23 cellular contexts compared by ENCODE assay signal in genomic region chr17:80675451-80676095, GRCh38.
A peak's percentile ranks its signal among the peaks of the same experiment; 100 is the strongest.
DNase-seq lines count a peak whose midpoint lies in the region; ATAC-seq and TF ChIP-seq lines count a peak whose summit lies in the region.
"Had no signal": no experiment of that assay in that cellular context is flagged by ENCODE, and none has a peak within 500 bp of the region (broad histone marks: within the 10 kb centered on the region; RNA-seq: fewer than 3 reads in every experiment).

No MANE protein-coding gene starts in this region.

- H3K4me1 Mint-ChIP-seq in activated naive CD4-positive, alpha-beta T cell treated with anti-CD3 and anti-CD28 coated beads, Interleukin-2, amount 10 ng/mL, durations not matched to agents 7 days and 5 days: peaks cover 97% of the 10 kb centered on the region
- peaks cover 70% of the 10 kb centered on the region for H3K4me1 Mint-ChIP-seq in activated naive CD4-positive, alpha-beta T cell treated with anti-CD3 and anti-CD28 coated beads for 36 hours (ENCODE audit: low read depth)
- peaks cover 54% of the 10 kb centered on the region for H3K4me1 Mint-ChIP-seq in stimulated activated memory B cell treated with anti-CD40 and anti-IgM and Interleukin-4, amounts not matched to agents 10 μg/mL and 1 μg/mL and 100 μg/mL, for 72 hours
- peaks cover 40% of the 10 kb centered on the region for H3K4me1 Mint-ChIP-seq in GM23338

- H3K4me3 Mint-ChIP-seq in activated naive CD4-positive, alpha-beta T cell treated with anti-CD3 and anti-CD28 coated beads, Interleukin-2, amount 10 ng/mL, durations not matched to agents 7 days and 5 days: no peak overlapping the region
- H3K4me3 Mint-ChIP-seq in activated naive CD4-positive, alpha-beta T cell treated with anti-CD3 and anti-CD28 coated beads for 36 hours: no peak overlapping the region
- no peak overlapping the region for H3K4me3 Mint-ChIP-seq in stimulated activated memory B cell treated with anti-CD40 and anti-IgM and Interleukin-4, amounts not matched to agents 10 μg/mL and 1 μg/mL and 100 μg/mL, for 72 hours
- H3K4me3 Mint-ChIP-seq in GM23338: no peak overlapping the region
- H3K4me3 Mint-ChIP-seq: activated CD4-positive, alpha-beta memory T cell treated with anti-CD3 and anti-CD28 coated beads for 36 hours had no signal

- TF ChIP-seq CTCF in RWPE1 (conservative IDR thresholded peaks at IDR 0.05; ENCODE audit: low read depth) (no peak), fibroblast of villous mesenchyme (IDR thresholded peaks at IDR 0.05; ENCODE audit: insufficient read depth, low read depth, low read length) (no peak), GM23338 (conservative IDR thresholded peaks at IDR 0.05; ENCODE audit: low read depth in 2 of 2) (no peak)

- intact Hi-C loops in activated naive CD4-positive, alpha-beta T cell treated with anti-CD3 and anti-CD28 coated beads for 36 hours (cut with micrococcal nuclease): loop anchor here (5.0 kb wide), 2 partner anchors 87 to 217 kb away; no protein-coding TSS in a partner anchor

- H3K27ac ChIP-seq in RWPE1 (peak overlapping the region; percentile 61), GM23338 (ENCODE audit: low read depth) (no peak overlapping the region)
- H3K27ac ChIP-seq: breast epithelium, C4-2B, coronary artery had no signal

- H3K36me3 ChIP-seq in GM23338 (ENCODE audit: insufficient read depth): no peaks in the 10 kb centered on the region
- H3K36me3 ChIP-seq: breast epithelium had no signal

- CTCF ChIA-PET in activated naive CD4-positive, alpha-beta T cell treated with anti-CD3 and anti-CD28 coated beads, Interleukin-2, amount 10 ng/mL, durations not matched to agents 7 days and 5 days (lab: Charles Lee): interaction anchor here (1.1 kb wide), 1 partner anchor 26 kb away, joined by 3 read pairs; no protein-coding TSS in a partner anchor
- CTCF ChIA-PET in activated naive CD4-positive, alpha-beta T cell treated with anti-CD3 and anti-CD28 coated beads for 36 hours (lab: Charles Lee): interaction anchor here (0.7 kb wide), 1 partner anchor 100 kb away, joined by 3 read pairs; no protein-coding TSS in a partner anchor
- CTCF ChIA-PET in RWPE1 (lab: Yijun Ruan, JAX): no interaction called here

- no peaks in the 10 kb centered on the region for H3K9me3 Mint-ChIP-seq in activated naive CD4-positive, alpha-beta T cell treated with anti-CD3 and anti-CD28 coated beads, Interleukin-2, amount 10 ng/mL, durations not matched to agents 7 days and 5 days
- no peaks in the 10 kb centered on the region for H3K9me3 Mint-ChIP-seq in activated naive CD4-positive, alpha-beta T cell treated with anti-CD3 and anti-CD28 coated beads for 36 hours
- H3K9me3 Mint-ChIP-seq in stimulated activated memory B cell treated with anti-CD40 and anti-IgM and Interleukin-4, amounts not matched to agents 10 μg/mL and 1 μg/mL and 100 μg/mL, for 72 hours: no peaks in the 10 kb centered on the region
- no peaks in the 10 kb centered on the region for H3K9me3 Mint-ChIP-seq in GM23338
- H3K9me3 Mint-ChIP-seq: activated CD4-positive, alpha-beta memory T cell treated with anti-CD3 and anti-CD28 coated beads for 36 hours had no signal

- no peak for DNase-seq in activated naive CD4-positive, alpha-beta T cell treated with anti-CD3 and anti-CD28 coated beads, Interleukin-2, amount 10 ng/mL, durations not matched to agents 7 days and 5 days
- DNase-seq in activated naive CD4-positive, alpha-beta T cell treated with anti-CD3 and anti-CD28 coated beads for 36 hours: no peak
- no peak for DNase-seq in RWPE1 (ENCODE audit: low spot score)
- peak; percentile 38 for DNase-seq in fibroblast of villous mesenchyme (ENCODE audit: low read depth)
- DNase-seq in GM23338 (ENCODE audit: low spot score): no peak
- DNase-seq in activated CD4-positive, CD25-positive, alpha-beta regulatory T cell treated with anti-CD3 and anti-CD28 coated beads, Interleukin-2, amount 50 U/mL, for 72 hours: no peak
- DNase-seq: activated CD4-positive, alpha-beta memory T cell treated with anti-CD3 and anti-CD28 coated beads for 36 hours; head of caudate nucleus; MG63; NCI-H1436; NCI-H2171 treated with DMSO at 0.1 percent for 48 hours; NCI-H69; nucleus accumbens; Right ventricle myocardium superior; stimulated activated CD4-positive, alpha-beta T cell treated with anti-CD3 and anti-CD28 coated beads, Interleukin-12 subunit alpha, Interleukin-12 subunit beta, amount 100 ng/mL, for 4 hours; substantia nigra; SW 1271 had no signal

- H4K20me1 ChIP-seq in GM23338 (replicated peaks; ENCODE audit: insufficient read depth): peaks cover 5% of the 10 kb centered on the region; the same call in 1 of the 2 replicates

- peak overlapping the region; percentile 3 for H3K27ac Mint-ChIP-seq in activated naive CD4-positive, alpha-beta T cell treated with anti-CD3 and anti-CD28 coated beads, Interleukin-2, amount 10 ng/mL, durations not matched to agents 7 days and 5 days
- no peak overlapping the region for H3K27ac Mint-ChIP-seq in activated naive CD4-positive, alpha-beta T cell treated with anti-CD3 and anti-CD28 coated beads for 36 hours
- peak overlapping the region; percentile 9 for H3K27ac Mint-ChIP-seq in stimulated activated memory B cell treated with anti-CD40 and anti-IgM and Interleukin-4, amounts not matched to agents 10 μg/mL and 1 μg/mL and 100 μg/mL, for 72 hours
- H3K27ac Mint-ChIP-seq in GM23338: no peak overlapping the region
- H3K27ac Mint-ChIP-seq: activated CD4-positive, alpha-beta memory T cell treated with anti-CD3 and anti-CD28 coated beads for 36 hours had no signal

- no peak overlapping the region for H2AFZ ChIP-seq in GM23338

- no peaks in the 10 kb centered on the region for H3F3A ChIP-seq in GM23338 (replicated peaks; ENCODE audit: low read depth)

- H3K4me3 ChIP-seq in fibroblast of villous mesenchyme (ENCODE audit: low read depth, low read length): no peak overlapping the region
- H3K4me3 ChIP-seq in GM23338: no peak overlapping the region
- H3K4me3 ChIP-seq: breast epithelium, coronary artery, MG63 had no signal

- H3K4me1 ChIP-seq in GM23338 (ENCODE audit: insufficient read depth): peaks cover 17% of the 10 kb centered on the region; the same call in 1 of the 2 replicates
- H3K4me1 ChIP-seq: breast epithelium had no signal

- POLR2A ChIA-PET in RWPE1 (lab: Yijun Ruan, JAX; ENCODE audit: low non-redundant PET): no interaction called here

- H3K27me3 Mint-ChIP-seq in activated naive CD4-positive, alpha-beta T cell treated with anti-CD3 and anti-CD28 coated beads, Interleukin-2, amount 10 ng/mL, durations not matched to agents 7 days and 5 days: no peaks in the 10 kb centered on the region
- H3K27me3 Mint-ChIP-seq in activated naive CD4-positive, alpha-beta T cell treated with anti-CD3 and anti-CD28 coated beads for 36 hours (ENCODE audit: low read depth): no peaks in the 10 kb centered on the region
- no peaks in the 10 kb centered on the region for H3K27me3 Mint-ChIP-seq in stimulated activated memory B cell treated with anti-CD40 and anti-IgM and Interleukin-4, amounts not matched to agents 10 μg/mL and 1 μg/mL and 100 μg/mL, for 72 hours
- H3K27me3 Mint-ChIP-seq in GM23338 (ENCODE audit: insufficient read depth, low read depth, poor library complexity): peaks cover 7% of the 10 kb centered on the region
- H3K27me3 Mint-ChIP-seq: activated CD4-positive, alpha-beta memory T cell treated with anti-CD3 and anti-CD28 coated beads for 36 hours had no signal

- H3K79me2 ChIP-seq in GM23338 (replicated peaks; ENCODE audit: insufficient read depth): peaks cover 70% of the 10 kb centered on the region

- no peak for ATAC-seq in stimulated activated memory B cell treated with anti-CD40 and anti-IgM and Interleukin-4, amounts not matched to agents 10 μg/mL and 1 μg/mL and 100 μg/mL, for 72 hours
- no peak for ATAC-seq in GM23338
- no peak for ATAC-seq in GM19395 (IDR thresholded peaks at IDR 0.05; ENCODE audit: unreplicated experiment)
- ATAC-seq: left lobe of liver had no signal

- no peaks in the 10 kb centered on the region for H3K9me2 ChIP-seq in GM23338 (ENCODE audit: insufficient read depth)

- H3K4me2 ChIP-seq in GM23338: no peak overlapping the region

- peaks cover 42% of the 10 kb centered on the region for H3K36me3 Mint-ChIP-seq in activated naive CD4-positive, alpha-beta T cell treated with anti-CD3 and anti-CD28 coated beads, Interleukin-2, amount 10 ng/mL, durations not matched to agents 7 days and 5 days
- H3K36me3 Mint-ChIP-seq in activated naive CD4-positive, alpha-beta T cell treated with anti-CD3 and anti-CD28 coated beads for 36 hours (ENCODE audit: low read depth): peaks cover 5% of the 10 kb centered on the region
- peaks cover 13% of the 10 kb centered on the region for H3K36me3 Mint-ChIP-seq in stimulated activated memory B cell treated with anti-CD40 and anti-IgM and Interleukin-4, amounts not matched to agents 10 μg/mL and 1 μg/mL and 100 μg/mL, for 72 hours
- H3K36me3 Mint-ChIP-seq in GM23338 (ENCODE audit: low read depth): no peaks in the 10 kb centered on the region
- H3K36me3 Mint-ChIP-seq: activated CD4-positive, alpha-beta memory T cell treated with anti-CD3 and anti-CD28 coated beads for 36 hours had no signal

- H3K27me3 ChIP-seq in GM23338 (ENCODE audit: insufficient read depth): no peaks in the 10 kb centered on the region
- H3K27me3 ChIP-seq: breast epithelium, MG63 had no signal

TF ChIP-seq in GM23338, 12 proteins besides CTCF, POLR2A, EP300 and RAD21 (continues in another document):
- TF ChIP-seq EZH2phosphoT487 (IDR thresholded peaks at IDR 0.05; ENCODE audit: unreplicated experiment) (no peak), REST (IDR thresholded peaks at IDR 0.05; ENCODE audit: unreplicated experiment) (no peak)

Comparison
In these comparisons a context has a peak if more than half of its experiments do, and no peak if none do; other contexts are left out.
1. H3K27ac Mint-ChIP-seq: peak in activated naive CD4-positive, alpha-beta T cell treated with anti-CD3 and anti-CD28 coated beads, Interleukin-2, amount 10 ng/mL, durations not matched to agents 7 days and 5 days (single experiment) and stimulated activated memory B cell treated with anti-CD40 and anti-IgM and Interleukin-4, amounts not matched to agents 10 μg/mL and 1 μg/mL and 100 μg/mL, for 72 hours (single experiment); none in activated naive CD4-positive, alpha-beta T cell treated with anti-CD3 and anti-CD28 coated beads for 36 hours (single experiment) and GM23338 (single experiment).